1 cellular context compared by ENCODE assay signal in the genomic region with DNA sequence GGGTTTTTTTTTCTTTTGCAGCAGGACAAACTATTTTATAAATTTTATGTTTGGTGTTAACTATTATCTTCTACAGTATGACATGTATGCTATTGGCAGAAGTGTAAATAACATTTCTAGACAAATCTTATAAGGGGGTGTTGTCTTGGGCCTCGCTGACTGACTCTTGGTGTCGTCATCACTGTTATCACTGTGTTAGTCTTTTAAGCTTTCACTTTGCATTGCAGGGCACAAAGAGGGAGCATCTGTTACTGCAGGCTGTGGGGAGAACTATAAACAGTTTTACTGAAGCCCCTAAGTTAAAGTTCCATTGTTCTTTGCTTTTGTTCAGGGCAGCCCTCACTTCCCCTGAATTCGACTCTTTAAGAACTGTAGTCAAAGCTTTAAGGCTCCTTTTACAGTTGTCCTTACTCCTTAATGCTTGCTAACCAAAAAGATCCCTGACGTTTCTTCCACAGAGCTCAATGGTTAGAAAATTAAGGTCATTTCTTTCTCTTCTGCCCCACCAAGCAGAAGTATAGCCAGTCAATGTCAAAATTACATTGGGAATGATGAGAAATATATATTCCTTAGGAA.
TF ChIP-seq lines count a peak whose summit lies in the region.

No MANE protein-coding gene starts in this region.

TF ChIP-seq in GM12878, 131 proteins besides CTCF, POLR2A, EP300 and RAD21 (continued from another document):
- TF ChIP-seq, protein P1, sequence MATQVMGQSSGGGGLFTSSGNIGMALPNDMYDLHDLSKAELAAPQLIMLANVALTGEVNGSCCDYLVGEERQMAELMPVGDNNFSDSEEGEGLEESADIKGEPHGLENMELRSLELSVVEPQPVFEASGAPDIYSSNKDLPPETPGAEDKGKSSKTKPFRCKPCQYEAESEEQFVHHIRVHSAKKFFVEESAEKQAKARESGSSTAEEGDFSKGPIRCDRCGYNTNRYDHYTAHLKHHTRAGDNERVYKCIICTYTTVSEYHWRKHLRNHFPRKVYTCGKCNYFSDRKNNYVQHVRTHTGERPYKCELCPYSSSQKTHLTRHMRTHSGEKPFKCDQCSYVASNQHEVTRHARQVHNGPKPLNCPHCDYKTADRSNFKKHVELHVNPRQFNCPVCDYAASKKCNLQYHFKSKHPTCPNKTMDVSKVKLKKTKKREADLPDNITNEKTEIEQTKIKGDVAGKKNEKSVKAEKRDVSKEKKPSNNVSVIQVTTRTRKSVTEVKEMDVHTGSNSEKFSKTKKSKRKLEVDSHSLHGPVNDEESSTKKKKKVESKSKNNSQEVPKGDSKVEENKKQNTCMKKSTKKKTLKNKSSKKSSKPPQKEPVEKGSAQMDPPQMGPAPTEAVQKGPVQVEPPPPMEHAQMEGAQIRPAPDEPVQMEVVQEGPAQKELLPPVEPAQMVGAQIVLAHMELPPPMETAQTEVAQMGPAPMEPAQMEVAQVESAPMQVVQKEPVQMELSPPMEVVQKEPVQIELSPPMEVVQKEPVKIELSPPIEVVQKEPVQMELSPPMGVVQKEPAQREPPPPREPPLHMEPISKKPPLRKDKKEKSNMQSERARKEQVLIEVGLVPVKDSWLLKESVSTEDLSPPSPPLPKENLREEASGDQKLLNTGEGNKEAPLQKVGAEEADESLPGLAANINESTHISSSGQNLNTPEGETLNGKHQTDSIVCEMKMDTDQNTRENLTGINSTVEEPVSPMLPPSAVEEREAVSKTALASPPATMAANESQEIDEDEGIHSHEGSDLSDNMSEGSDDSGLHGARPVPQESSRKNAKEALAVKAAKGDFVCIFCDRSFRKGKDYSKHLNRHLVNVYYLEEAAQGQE (IDR thresholded peaks at IDR 0.05; ENCODE audit: low read depth, low read length): no peak
- TF ChIP-seq SIX5 (IDR thresholded peaks at IDR 0.05; ENCODE audit: low read depth, low read length, severe bottlenecking): no peak
